8 cellular contexts compared by ENCODE assay signal in genomic region chr10:33661580-33662269, GRCh38.
A peak's percentile ranks its signal among the peaks of the same experiment; 100 is the strongest.
DNase-seq lines count a peak whose midpoint lies in the region; ATAC-seq lines count a peak whose summit lies in the region.

No MANE protein-coding gene starts in this region.

- no peaks in the 10 kb centered on the region for H3K36me3 ChIP-seq in duodenal mucosa (ENCODE audit: control insufficient read depth in 1 of 2, insufficient read depth in 2 of 2, low read length in 2 of 2)

- peaks cover 4% of the 10 kb centered on the region for H3K4me1 Mint-ChIP-seq in T-helper 17 cell

- H3K4me3 ChIP-seq in duodenal mucosa (ENCODE audit: low read depth in 1 of 2, low read length in 2 of 2): peak overlapping the region; percentile 30 to 41

- H3K27me3 ChIP-seq in duodenal mucosa (ENCODE audit: control insufficient read depth in 1 of 2, insufficient read depth in 2 of 2, low read length in 2 of 2): no peaks in the 10 kb centered on the region

- no peak overlapping the region for H3K4me3 Mint-ChIP-seq in T-helper 17 cell

- no peak overlapping the region for H3K27ac Mint-ChIP-seq in T-helper 17 cell

- peaks cover 0 to 9% of the 10 kb centered on the region in 2 donors for H3K4me1 ChIP-seq in duodenal mucosa (ENCODE audit: control insufficient read depth in 1 of 2, insufficient read depth in 2 of 2, low read length in 2 of 2)

- ATAC-seq in T-helper 17 cell: no peak

- H3K36me3 Mint-ChIP-seq in T-helper 17 cell (ENCODE audit: low read depth): peaks cover 3% of the 10 kb centered on the region

- DNase-seq in DMS153 treated with DMSO at 0.1 percent for 48 hours (lab: John Stamatoyannopoulos, UW; ENCODE audit: unreplicated experiment) (peak; percentile 10), NCI-H69 (lab: John Stamatoyannopoulos, UW) (peak; percentile 65), midbrain (lab: John Stamatoyannopoulos, UW) (peak; percentile 47), GM19238 (ENCODE audit: insufficient read length, low spot score) (no peak), T-helper 17 cell (no peak), NCI-H1930 (lab: John Stamatoyannopoulos, UW) (no peak)
- DNase-seq in stimulated activated CD8-positive, alpha-beta memory T cell treated with anti-CD3 and anti-CD28 coated beads, Interleukin-4, amount 100 ng/mL, for 48 hours: no peak

- H3K27me3 Mint-ChIP-seq in T-helper 17 cell: peaks cover 40% of the 10 kb centered on the region

- H3K9me3 ChIP-seq in duodenal mucosa (ENCODE audit: control insufficient read depth in 1 of 2, low read length in 2 of 2) (peaks cover 2 to 10% of the 10 kb centered on the region in 2 donors), T-helper 17 cell (ENCODE audit: control insufficient read depth, low read length, poor library complexity, severe bottlenecking) (peaks cover 3% of the 10 kb centered on the region)

- no peak overlapping the region for H3K27ac ChIP-seq in duodenal mucosa (ENCODE audit: low read depth, low read length)

- no peak overlapping the region for H3K9ac ChIP-seq in duodenal mucosa (ENCODE audit: low read depth in 1 of 2, low read length in 2 of 2)

Comparison
In these comparisons a context has a peak if more than half of its experiments do, and no peak if none do; other contexts are left out.
1. DNase-seq: peak in DMS153 treated with DMSO at 0.1 percent for 48 hours (single experiment), NCI-H69 (single experiment) and midbrain (single experiment); none in GM19238 (single experiment), stimulated activated CD8-positive, alpha-beta memory T cell treated with anti-CD3 and anti-CD28 coated beads, Interleukin-4, amount 100 ng/mL, for 48 hours (single experiment), T-helper 17 cell (0 of 3) and NCI-H1930 (0 of 2).